Comparison of ENCODE assay signal across 13 cellular contexts in the genomic region with DNA sequence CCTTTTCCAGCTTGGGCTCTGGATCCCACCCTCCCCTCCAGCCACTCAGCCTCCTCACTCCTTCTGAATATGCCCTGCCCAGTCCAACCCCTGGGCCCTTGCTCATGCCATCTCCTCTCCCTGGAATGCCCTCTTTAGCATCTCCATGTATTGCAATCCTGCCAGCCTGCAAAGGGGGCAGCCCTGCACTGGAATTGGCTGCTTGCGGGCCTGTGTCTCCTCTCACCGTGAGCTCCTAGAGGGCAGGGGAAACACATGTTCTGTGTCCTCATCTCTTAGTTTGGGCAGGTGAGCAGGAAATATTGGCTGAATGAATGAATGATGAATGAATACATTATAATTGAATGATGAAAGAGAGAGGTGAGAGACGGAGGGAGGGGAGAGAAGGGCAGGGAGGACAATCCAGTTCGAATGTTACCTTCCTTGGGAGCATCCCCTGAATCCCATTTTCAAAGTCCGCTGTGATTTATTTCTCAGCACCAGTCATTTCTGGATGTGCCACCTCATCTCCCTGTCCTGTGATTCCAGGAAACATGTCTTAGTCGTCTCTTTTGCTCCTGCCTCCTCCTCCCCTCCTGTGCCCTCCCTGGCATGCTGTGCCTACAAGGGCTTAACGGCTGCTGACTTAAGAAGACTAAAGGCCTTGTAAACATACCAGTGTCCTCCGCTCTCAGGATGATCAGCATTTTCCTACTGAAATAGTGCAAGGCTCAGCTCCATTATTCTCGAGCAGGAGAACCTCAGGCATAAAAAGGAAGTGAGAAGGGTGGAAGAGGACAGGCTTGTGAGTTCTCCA.
DNase-seq lines count a peak whose midpoint lies in the region; ATAC-seq and TF ChIP-seq lines count a peak whose summit lies in the region.
"Had no signal": no experiment of that assay in that cellular context is flagged by ENCODE, and none has a peak within 500 bp of the region (broad histone marks: within the 10 kb centered on the region; RNA-seq: fewer than 3 reads in every experiment).

No MANE protein-coding gene starts in this region.

- H4K20me1 ChIP-seq in GM23248 (ENCODE audit: insufficient read depth) = no peaks in the 10 kb centered on the region

- H3F3A ChIP-seq in GM23248 (ENCODE audit: insufficient read depth) = no peaks in the 10 kb centered on the region

- H3K27ac ChIP-seq in right atrium auricular region = no peak overlapping the region
- no peak overlapping the region for H3K27ac ChIP-seq in gastroesophageal sphincter
- peak overlapping the region; percentile 35 to 60 (median 54) for H3K27ac ChIP-seq in transverse colon
- H3K27ac ChIP-seq in GM23248 = no peak overlapping the region
- H3K27ac ChIP-seq: esophagus muscularis mucosa, KMS-11 had no signal

- no peak overlapping the region for H3K4me3 ChIP-seq in right atrium auricular region
- no peak overlapping the region for H3K4me3 ChIP-seq in gastroesophageal sphincter
- no peak overlapping the region for H3K4me3 ChIP-seq in transverse colon
- H3K4me3 ChIP-seq in GM23248 = no peak overlapping the region
- H3K4me3 ChIP-seq: esophagus muscularis mucosa had no signal

- H3K9me3 ChIP-seq in right atrium auricular region = peaks cover 0 to 10% of the 10 kb centered on the region in 2 donors
- peaks cover 0 to 17% (median 0%) of the 10 kb centered on the region in 3 donors for H3K9me3 ChIP-seq in gastroesophageal sphincter
- no peaks in the 10 kb centered on the region for H3K9me3 ChIP-seq in transverse colon
- H3K9me3 ChIP-seq in GM23248 (ENCODE audit: low read depth) = no peaks in the 10 kb centered on the region

- H3K4me1 Mint-ChIP-seq in WTC11 = peaks cover 12% of the 10 kb centered on the region

- no peak overlapping the region for H3K27ac Mint-ChIP-seq in WTC11

- H2AFZ ChIP-seq in GM23248 = no peak overlapping the region

- H3K4me3 Mint-ChIP-seq in WTC11 = no peak overlapping the region

- no peak for TF ChIP-seq CTCF in right atrium auricular region (IDR thresholded peaks at IDR 0.05)
- no peak for TF ChIP-seq CTCF in WTC11 (IDR thresholded peaks at IDR 0.05)
- no peak for TF ChIP-seq CTCF in gastroesophageal sphincter (IDR thresholded peaks at IDR 0.05)
- TF ChIP-seq CTCF in transverse colon (IDR thresholded peaks at IDR 0.05) = no peak

- no peaks in the 10 kb centered on the region; the same call in 1 of the 2 replicates for H3K27me3 Mint-ChIP-seq in WTC11 (ENCODE audit: low read depth)

- no peaks in the 10 kb centered on the region for H3K36me3 ChIP-seq in right atrium auricular region
- no peaks in the 10 kb centered on the region for H3K36me3 ChIP-seq in gastroesophageal sphincter
- H3K36me3 ChIP-seq in transverse colon = no peaks in the 10 kb centered on the region
- H3K36me3 ChIP-seq in GM23248 (ENCODE audit: low read depth) = no peaks in the 10 kb centered on the region
- H3K36me3 ChIP-seq: esophagus muscularis mucosa had no signal

- no peaks in the 10 kb centered on the region for H3K9me2 ChIP-seq in GM23248 (ENCODE audit: insufficient read depth)

- TF ChIP-seq EP300 in gastroesophageal sphincter (IDR thresholded peaks at IDR 0.05) (no peak), transverse colon (IDR thresholded peaks at IDR 0.05; ENCODE audit: low read depth) (no peak)

- no peak overlapping the region for H3K4me2 ChIP-seq in GM23248 (ENCODE audit: unreplicated experiment)
- H3K4me2 ChIP-seq: KMS-11 had no signal

- intact Hi-C loops in Right ventricle myocardium superior (cut with DNase I) (no loop called here), transverse colon (cut with DNase I; ENCODE audit: low total_unique reads) (no loop called here)

- CTCF ChIA-PET in WTC11 (lab: Charles Lee) = interaction anchor here (0.6 to 1.6 kb wide), 10 partner anchors 12 to 108 kb away, joined by 3 to 6 read pairs (median 4); no protein-coding TSS in a partner anchor

- H3K36me3 Mint-ChIP-seq in WTC11 = no peaks in the 10 kb centered on the region

- H3K79me2 ChIP-seq in GM23248 (ENCODE audit: insufficient read depth) = no peaks in the 10 kb centered on the region

- DNase-seq in Right ventricle myocardium superior = no peak
- no peak for DNase-seq in right atrium auricular region (ENCODE audit: low spot score)
- DNase-seq in WTC11 (ENCODE audit: low spot score) = no peak
- DNase-seq in transverse colon = no peak
- DNase-seq in GM23248 = no peak
- no peak for DNase-seq in iPS-NIHi7 (ENCODE audit: extremely low spot score)
- no peak for DNase-seq in NAMALWA (ENCODE audit: low spot score)
- DNase-seq: GF-D8, H7, NCI-H2227 treated with DMSO at 0.1 percent for 48 hours had no signal

- in situ Hi-C loops in transverse colon (cut with MboI; ENCODE audit: low pct_ligation_motif_present in 1 of 4, low pct_unique_long_range_greater_than_20kb in 1 of 4, low sequenced_read_pairs in 3 of 4) = no loop called here
- in situ Hi-C loops in GM23248 (cut with MboI) = no loop called here

- H3K4me1 ChIP-seq in right atrium auricular region (no peaks in the 10 kb centered on the region), gastroesophageal sphincter (no peaks in the 10 kb centered on the region), transverse colon (no peaks in the 10 kb centered on the region), GM23248 (ENCODE audit: insufficient read depth) (no peaks in the 10 kb centered on the region)

- POLR2A ChIA-PET in WTC11 (lab: Charles Lee) = interaction anchor here (0.7 kb wide), 1 partner anchor 31 kb away, joined by 3 read pairs; no protein-coding TSS in a partner anchor

- peak; percentile 57 for ATAC-seq in Right ventricle myocardium superior (ENCODE audit: poor library complexity)
- ATAC-seq in WTC11 = 0 out of 2 replicates have a peak, but pooled peaks have one; percentile 15
- ATAC-seq in gastroesophageal sphincter = peak; percentile 19

- 66% methylated on average over 5 of the region's 9 CpGs; no CpG with 5 or more reads in 1 of the 2 donors for WGBS in gastroesophageal sphincter (ENCODE audit: low coverage in 1 of 2), 2 donors
- WGBS in transverse colon (ENCODE audit: low coverage in 1 of 2), 2 donors = 34 to 66% methylated on average over 2 to 9 of the region's 9 CpGs
- 58 to 63% methylated on average over 9 of the region's 9 CpGs for WGBS in GM23248 (ENCODE audit: low coverage in 1 of 2, low lambda C conversion rate in 2 of 2, missing lambda C conversion rate in 2 of 2), 2 experiments

- TF ChIP-seq POLR2A in gastroesophageal sphincter (IDR thresholded peaks at IDR 0.05) (no peak), transverse colon (IDR thresholded peaks at IDR 0.05) (no peak)

- H3K27me3 ChIP-seq in right atrium auricular region (no peaks in the 10 kb centered on the region), gastroesophageal sphincter (peaks cover 45% of the 10 kb centered on the region), transverse colon (peaks cover 8% of the 10 kb centered on the region), GM23248 (replicated peaks; ENCODE audit: insufficient read depth) (peaks cover 39% of the 10 kb centered on the region)

- peaks cover 10% of the 10 kb centered on the region for H3K9me3 Mint-ChIP-seq in WTC11

- H3K9ac ChIP-seq in GM23248 = no peak overlapping the region
- H3K9ac ChIP-seq: KMS-11 had no signal

TF ChIP-seq in WTC11, 78 proteins besides CTCF, POLR2A, EP300 and RAD21 (continues in another document):
- TF ChIP-seq, protein P1, sequence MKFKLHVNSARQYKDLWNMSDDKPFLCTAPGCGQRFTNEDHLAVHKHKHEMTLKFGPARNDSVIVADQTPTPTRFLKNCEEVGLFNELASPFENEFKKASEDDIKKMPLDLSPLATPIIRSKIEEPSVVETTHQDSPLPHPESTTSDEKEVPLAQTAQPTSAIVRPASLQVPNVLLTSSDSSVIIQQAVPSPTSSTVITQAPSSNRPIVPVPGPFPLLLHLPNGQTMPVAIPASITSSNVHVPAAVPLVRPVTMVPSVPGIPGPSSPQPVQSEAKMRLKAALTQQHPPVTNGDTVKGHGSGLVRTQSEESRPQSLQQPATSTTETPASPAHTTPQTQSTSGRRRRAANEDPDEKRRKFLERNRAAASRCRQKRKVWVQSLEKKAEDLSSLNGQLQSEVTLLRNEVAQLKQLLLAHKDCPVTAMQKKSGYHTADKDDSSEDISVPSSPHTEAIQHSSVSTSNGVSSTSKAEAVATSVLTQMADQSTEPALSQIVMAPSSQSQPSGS (CRISPR knock-in tag; IDR thresholded peaks at IDR 0.05; ENCODE audit: borderline replicate concordance, low read depth) = no peak
- no peak for TF ChIP-seq ETV6 (CRISPR knock-in tag; IDR thresholded peaks at IDR 0.05)
- TF ChIP-seq, protein P2, sequence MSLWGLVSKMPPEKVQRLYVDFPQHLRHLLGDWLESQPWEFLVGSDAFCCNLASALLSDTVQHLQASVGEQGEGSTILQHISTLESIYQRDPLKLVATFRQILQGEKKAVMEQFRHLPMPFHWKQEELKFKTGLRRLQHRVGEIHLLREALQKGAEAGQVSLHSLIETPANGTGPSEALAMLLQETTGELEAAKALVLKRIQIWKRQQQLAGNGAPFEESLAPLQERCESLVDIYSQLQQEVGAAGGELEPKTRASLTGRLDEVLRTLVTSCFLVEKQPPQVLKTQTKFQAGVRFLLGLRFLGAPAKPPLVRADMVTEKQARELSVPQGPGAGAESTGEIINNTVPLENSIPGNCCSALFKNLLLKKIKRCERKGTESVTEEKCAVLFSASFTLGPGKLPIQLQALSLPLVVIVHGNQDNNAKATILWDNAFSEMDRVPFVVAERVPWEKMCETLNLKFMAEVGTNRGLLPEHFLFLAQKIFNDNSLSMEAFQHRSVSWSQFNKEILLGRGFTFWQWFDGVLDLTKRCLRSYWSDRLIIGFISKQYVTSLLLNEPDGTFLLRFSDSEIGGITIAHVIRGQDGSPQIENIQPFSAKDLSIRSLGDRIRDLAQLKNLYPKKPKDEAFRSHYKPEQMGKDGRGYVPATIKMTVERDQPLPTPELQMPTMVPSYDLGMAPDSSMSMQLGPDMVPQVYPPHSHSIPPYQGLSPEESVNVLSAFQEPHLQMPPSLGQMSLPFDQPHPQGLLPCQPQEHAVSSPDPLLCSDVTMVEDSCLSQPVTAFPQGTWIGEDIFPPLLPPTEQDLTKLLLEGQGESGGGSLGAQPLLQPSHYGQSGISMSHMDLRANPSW (CRISPR knock-in tag; conservative IDR thresholded peaks at IDR 0.05; ENCODE audit: low read depth) = no peak
- no peak for TF ChIP-seq ELF4 (CRISPR knock-in tag; IDR thresholded peaks at IDR 0.05; ENCODE audit: low read depth)
- no peak for TF ChIP-seq TCF7 (CRISPR knock-in tag; IDR thresholded peaks at IDR 0.05; ENCODE audit: low read depth)

Comparison
In these comparisons a context has a peak if more than half of its experiments do, and no peak if none do; other contexts are left out.
1. H3K27ac ChIP-seq: peak in transverse colon (4 of 4); none in right atrium auricular region (0 of 2), gastroesophageal sphincter (0 of 4) and GM23248 (single experiment).
2. Peak in every context shown above with its lines, with median percentiles within 50 percentile points of each other: ATAC-seq.